In genomic region chr1:109877320-109877771, GRCh38 we compare ENCODE assay signal across 8 cellular contexts. TPM values are rescaled to one million over a fixed set of nuclear protein-coding genes. Genes with fewer than 3 reads are reported as not detected.
DNase-seq lines count a peak whose midpoint lies in the region; ATAC-seq and TF ChIP-seq lines count a peak whose summit lies in the region.

No MANE protein-coding gene starts in this region.

- POLR2A ChIA-PET in WTC11 (lab: Charles Lee): interaction anchor here (0.6 kb wide), 1 partner anchor 10 kb away, joined by 3 read pairs; no protein-coding TSS in a partner anchor

- H3K27ac ChIP-seq in C4-2B: peak overlapping the region; percentile 43

- H3K4me3 Mint-ChIP-seq in WTC11: no peak overlapping the region

- no peaks in the 10 kb centered on the region for H3K9me3 Mint-ChIP-seq in WTC11

- no peaks in the 10 kb centered on the region for H3K36me3 Mint-ChIP-seq in WTC11

- H3K27me3 Mint-ChIP-seq in WTC11 (ENCODE audit: low read depth): no peaks in the 10 kb centered on the region

- no peak for TF ChIP-seq CTCF in C4-2B (conservative IDR thresholded peaks at IDR 0.05)
- TF ChIP-seq CTCF in WTC11 (IDR thresholded peaks at IDR 0.05): no peak

- intact Hi-C loops in left cardiac atrium (cut with DNase I): no loop called here
- intact Hi-C loops in posterior vena cava (cut with DNase I): loop anchor here (5.0 to 10.0 kb wide), 2 partner anchors 53 to 55 kb away; no protein-coding TSS in a partner anchor

- ATAC-seq in WTC11 (peak; percentile 88), left cardiac atrium (peak; percentile 86 to 91), HG03565 (IDR thresholded peaks at IDR 0.05; ENCODE audit: unreplicated experiment) (no peak)

- CTCF ChIA-PET in WTC11 (lab: Charles Lee): interaction anchor here (0.9 to 1.8 kb wide), 12 partner anchors 20 to 331 kb away, joined by 3 to 26 read pairs (median 4); partner anchors contain the start of genes AHCYL1 and GSTM4

- peak overlapping the region; percentile 89 for H3K27ac Mint-ChIP-seq in WTC11

- peak; percentile 64 for DNase-seq in WTC11 (ENCODE audit: low spot score)
- DNase-seq in left cardiac atrium: peak; percentile 75
- peak; percentile 90 for DNase-seq in posterior vena cava (ENCODE audit: low spot score)
- no peak for DNase-seq in central memory CD4-positive, alpha-beta T cell
- DNase-seq in stimulated activated naive CD4-positive, alpha-beta T cell treated with Interleukin-2 at 50 U/mL for 16 hours (lab: John Stamatoyannopoulos, UW): no peak
- DNase-seq in NCI-H2196 (lab: John Stamatoyannopoulos, UW; ENCODE audit: unreplicated experiment): no peak

- peaks cover 65% of the 10 kb centered on the region for H3K4me1 Mint-ChIP-seq in WTC11

TF ChIP-seq in WTC11, 78 proteins besides CTCF, POLR2A, EP300 and RAD21:
- no peak for TF ChIP-seq ZNF425 (CRISPR knock-in tag; conservative IDR thresholded peaks at IDR 0.05)
- no peak for TF ChIP-seq GABPB1 (CRISPR knock-in tag; IDR thresholded peaks at IDR 0.05)
- 0 out of 2 replicates have a peak, but pooled peaks have one; percentile 37 for TF ChIP-seq MAX (CRISPR knock-in tag; IDR thresholded peaks at IDR 0.05)
- no peak for TF ChIP-seq FOXP1 (CRISPR knock-in tag; IDR thresholded peaks at IDR 0.05; ENCODE audit: borderline replicate concordance)
- no peak for TF ChIP-seq ZNF423 (CRISPR knock-in tag; IDR thresholded peaks at IDR 0.05)
- no peak for TF ChIP-seq ZNF396 (CRISPR knock-in tag; IDR thresholded peaks at IDR 0.05; ENCODE audit: borderline replicate concordance)
- no peak for TF ChIP-seq USF1 (CRISPR knock-in tag; IDR thresholded peaks at IDR 0.05)
- no peak for TF ChIP-seq AFF4 (CRISPR knock-in tag; IDR thresholded peaks at IDR 0.05; ENCODE audit: borderline replicate concordance)
- TF ChIP-seq PREB (CRISPR knock-in tag; IDR thresholded peaks at IDR 0.05; ENCODE audit: borderline replicate concordance): no peak
- no peak for TF ChIP-seq NFE2L1 (CRISPR knock-in tag; IDR thresholded peaks at IDR 0.05)
- TF ChIP-seq ZBTB43 (CRISPR knock-in tag; IDR thresholded peaks at IDR 0.05): no peak
- peak; percentile 11; the same call in 1 of the 2 replicates for TF ChIP-seq SP1 (CRISPR knock-in tag; conservative IDR thresholded peaks at IDR 0.05)
TF ChIP-seq in WTC11: peak in this region for 2.

RNA-seq across cellular contexts. Expression of gene CSF1, which starts 33.3 kb away (rescaled TPM):
- total RNA-seq in WTC11 (2021) (2.5 to 3.3 TPM (median 3.0 TPM) in 3 replicates), left cardiac atrium (10 to 100 TPM; 30.8 to 44.1 TPM), posterior vena cava (10 to 100 TPM; 64.1 to 68.7 TPM)

Comparison
In these comparisons a context has a peak if more than half of its experiments do, and no peak if none do; other contexts are left out.
1. DNase-seq: peak in WTC11 (single experiment), left cardiac atrium (single experiment) and posterior vena cava (single experiment); none in central memory CD4-positive, alpha-beta T cell (single experiment), stimulated activated naive CD4-positive, alpha-beta T cell treated with Interleukin-2 at 50 U/mL for 16 hours (single experiment) and NCI-H2196 (single experiment).
2. intact Hi-C loops: an anchor here in posterior vena cava (5.0 to 10.0 kb wide); none called in left cardiac atrium.